Comparison of ENCODE assay signal across 7 cellular contexts in the genomic region with DNA sequence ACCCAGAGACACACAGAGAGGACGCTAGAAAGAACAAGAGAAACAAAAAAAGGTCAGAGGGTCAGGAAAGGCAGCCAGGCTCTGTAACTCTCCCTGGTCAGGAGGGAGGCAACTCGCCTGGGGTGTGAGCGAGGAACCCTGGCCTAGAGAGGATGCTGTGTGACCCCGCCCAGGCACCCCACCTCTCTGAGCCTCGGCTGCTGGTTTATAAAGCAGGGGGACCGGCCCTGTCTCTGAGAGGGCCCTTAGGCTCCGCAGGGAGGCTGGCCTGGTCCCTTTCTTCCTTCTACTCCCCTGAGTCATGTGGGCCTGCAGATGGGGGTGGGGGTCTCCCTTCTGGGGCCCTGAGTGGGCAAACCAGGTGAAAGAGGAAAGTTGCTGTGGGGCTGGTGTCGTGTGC.
DNase-seq lines count a peak whose midpoint lies in the region; ATAC-seq and TF ChIP-seq lines count a peak whose summit lies in the region.
"Not testable (repeated sequence)": the region's sequence is repeated elsewhere in the genome, so short reads cannot be mapped to it uniquely, and the experiment has no call there.

No MANE protein-coding gene starts in this region.

- H3K4me1 Mint-ChIP-seq in endodermal cell, result not testable (repeated sequence)
- H3K4me1 Mint-ChIP-seq in nephron progenitor cell, result peaks cover 76% of the 10 kb centered on the region
- H3K4me1 Mint-ChIP-seq in neural progenitor cell, result peaks cover 25% of the 10 kb centered on the region

- intact Hi-C loops in Right ventricle myocardium inferior (cut with DNase I); spleen (cut with DNase I; ENCODE audit: low total_unique reads): not testable (repeated sequence)

- not testable (repeated sequence) for H3K4me3 Mint-ChIP-seq in endodermal cell
- H3K4me3 Mint-ChIP-seq in nephron progenitor cell (peak overlapping the region; percentile 68), neural progenitor cell (peak overlapping the region; percentile 46)

- not testable (repeated sequence) for H3K9me3 Mint-ChIP-seq in endodermal cell, nephron progenitor cell, neural progenitor cell

- not testable (repeated sequence) for H3K36me3 ChIP-seq in endodermal cell (ENCODE audit: control insufficient read depth, insufficient read depth, low read length); neural progenitor cell; spleen

- H3K9ac ChIP-seq in endodermal cell (ENCODE audit: extremely low read depth, low read length, poor library complexity, severe bottlenecking); neural progenitor cell: not testable (repeated sequence)

- not testable (repeated sequence) for H3K4me2 ChIP-seq in neural progenitor cell

- H3K9me3 ChIP-seq in endodermal cell (ENCODE audit: control insufficient read depth, low read length); neural progenitor cell (ENCODE audit: low read depth); spleen: not testable (repeated sequence)

- H3K27ac ChIP-seq in endodermal cell (ENCODE audit: low read depth, low read length); neural progenitor cell; spleen: not testable (repeated sequence)

- not testable (repeated sequence) for H3K27ac Mint-ChIP-seq in endodermal cell
- peak overlapping the region; percentile 99 for H3K27ac Mint-ChIP-seq in nephron progenitor cell
- H3K27ac Mint-ChIP-seq in neural progenitor cell, result peak overlapping the region; percentile 79

- not testable (repeated sequence) for TF ChIP-seq CTCF in endodermal cell (conservative IDR thresholded peaks at IDR 0.05); nephron progenitor cell (IDR thresholded peaks at IDR 0.05); neural progenitor cell (IDR thresholded peaks at IDR 0.05); spleen (IDR thresholded peaks at IDR 0.05 in 8 of 11, conservative IDR thresholded peaks at IDR 0.05 in 3 of 11)

- not testable (repeated sequence) for TF ChIP-seq POLR2A in spleen (IDR thresholded peaks at IDR 0.05)

- H3K4me3 ChIP-seq in endodermal cell (ENCODE audit: low read length); neural progenitor cell; spleen: not testable (repeated sequence)

- not testable (repeated sequence) for H3F3A ChIP-seq in neural progenitor cell (ENCODE audit: low read depth)

- H2AFZ ChIP-seq in neural progenitor cell (replicated peaks), result not testable (repeated sequence)

- not testable (repeated sequence) for H3K4me1 ChIP-seq in endodermal cell (ENCODE audit: control insufficient read depth, insufficient read depth, low read length); neural progenitor cell; spleen

- not testable (repeated sequence) for H3K79me2 ChIP-seq in neural progenitor cell (ENCODE audit: low read depth)

- WGBS in endodermal cell (ENCODE audit: insufficient coverage in 1 of 2, insufficient read length in 1 of 2), 2 experiments, result 86 to 90% methylated on average over 2 to 7 of the region's 8 CpGs
- 71 to 91% (median 77%) methylated on average over 8 of the region's 8 CpGs for WGBS in spleen, 5 donors

- not testable (repeated sequence) for H3K27me3 ChIP-seq in endodermal cell (ENCODE audit: control insufficient read depth, insufficient read depth, low read length, poor library complexity, severe bottlenecking); neural progenitor cell
- peaks cover 0 to 11% (median 0%) of the 10 kb centered on the region in 7 donors for H3K27me3 ChIP-seq in spleen (replicated peaks in 1 of 7)

- ATAC-seq in Right ventricle myocardium inferior, result not testable (repeated sequence)

- peak; percentile 26 for DNase-seq in endodermal cell
- peak; percentile 25 for DNase-seq in Right ventricle myocardium inferior (ENCODE audit: missing footprints)
- peak; percentile 38 for DNase-seq in left kidney (ENCODE audit: low read depth, low spot score)
- peak; percentile 55 for DNase-seq in mesenteric fat pad (ENCODE audit: low spot score)
- DNase-seq in nephron progenitor cell; neural progenitor cell (ENCODE audit: low spot score): not testable (repeated sequence)
- peak; percentile 37 for DNase-seq in spleen

- not testable (repeated sequence) for H3K36me3 Mint-ChIP-seq in endodermal cell (ENCODE audit: low read depth); nephron progenitor cell (ENCODE audit: low read depth); neural progenitor cell

- H4K20me1 ChIP-seq in neural progenitor cell (ENCODE audit: low read depth), result not testable (repeated sequence)

- not testable (repeated sequence) for H3K27me3 Mint-ChIP-seq in endodermal cell (ENCODE audit: insufficient read depth); nephron progenitor cell (ENCODE audit: low read depth, poor library complexity); neural progenitor cell (ENCODE audit: insufficient read depth, low read depth)
